ENCODE assay signal across 1 cellular context in the genomic region with DNA sequence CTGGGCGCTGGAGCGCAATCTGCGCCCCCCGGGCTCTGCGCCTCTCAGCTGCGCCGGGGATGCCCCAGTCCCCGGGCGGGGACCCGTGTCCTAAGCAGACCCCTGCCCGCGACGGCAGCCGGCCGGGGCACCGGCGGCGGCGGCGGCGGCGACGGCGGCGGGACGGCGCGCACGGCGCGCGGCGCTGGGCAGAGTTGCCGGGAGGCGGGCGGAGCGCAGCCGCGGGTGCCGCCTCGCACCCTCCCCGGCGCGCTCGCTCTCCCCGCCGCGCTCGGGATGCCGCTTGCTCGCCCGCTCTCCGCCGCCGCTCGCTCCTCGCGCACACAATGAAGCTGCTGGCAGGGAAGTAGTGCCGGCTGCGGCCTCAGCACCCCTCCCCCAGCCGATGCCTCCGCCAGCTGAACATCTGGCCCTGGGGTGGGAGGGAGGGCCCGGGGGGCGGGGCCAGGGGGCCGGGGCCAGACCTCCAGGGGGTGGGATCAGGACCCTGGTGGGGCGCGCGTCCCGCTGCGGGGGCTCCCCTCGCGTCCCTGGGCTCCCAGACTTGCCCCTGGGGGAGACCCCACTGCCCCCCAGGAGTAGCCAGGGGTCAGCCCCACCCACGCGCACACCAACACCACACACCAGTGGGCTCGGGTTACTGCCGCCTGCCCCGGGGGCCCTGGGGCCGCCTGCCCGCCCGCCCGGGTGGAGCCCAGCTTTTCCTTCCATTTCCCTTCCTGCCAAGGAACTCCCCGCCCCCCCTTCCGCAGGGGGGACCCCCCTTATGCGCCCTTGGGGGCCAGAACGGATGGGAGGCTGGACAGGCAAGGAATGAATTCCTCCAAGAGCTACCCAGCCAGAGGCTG.
A peak's percentile ranks its signal among the peaks of the same experiment; 100 is the strongest.
TF ChIP-seq lines count a peak whose summit lies in the region.

TSS of gene RCOR2 (minus strand) at position 328 of the 848 bp plus-strand sequence. CDS start 708 bp downstream, outside the sequence.

TF ChIP-seq in WTC11, 78 proteins besides CTCF, POLR2A, EP300 and RAD21 (continued from another document):
- TF ChIP-seq ZNF281 (CRISPR knock-in tag; IDR thresholded peaks at IDR 0.05) = no peak
- TF ChIP-seq FOXK1 (CRISPR knock-in tag; IDR thresholded peaks at IDR 0.05) = peak; percentile 54; the same call in 1 of the 2 replicates
- TF ChIP-seq, protein P1, sequence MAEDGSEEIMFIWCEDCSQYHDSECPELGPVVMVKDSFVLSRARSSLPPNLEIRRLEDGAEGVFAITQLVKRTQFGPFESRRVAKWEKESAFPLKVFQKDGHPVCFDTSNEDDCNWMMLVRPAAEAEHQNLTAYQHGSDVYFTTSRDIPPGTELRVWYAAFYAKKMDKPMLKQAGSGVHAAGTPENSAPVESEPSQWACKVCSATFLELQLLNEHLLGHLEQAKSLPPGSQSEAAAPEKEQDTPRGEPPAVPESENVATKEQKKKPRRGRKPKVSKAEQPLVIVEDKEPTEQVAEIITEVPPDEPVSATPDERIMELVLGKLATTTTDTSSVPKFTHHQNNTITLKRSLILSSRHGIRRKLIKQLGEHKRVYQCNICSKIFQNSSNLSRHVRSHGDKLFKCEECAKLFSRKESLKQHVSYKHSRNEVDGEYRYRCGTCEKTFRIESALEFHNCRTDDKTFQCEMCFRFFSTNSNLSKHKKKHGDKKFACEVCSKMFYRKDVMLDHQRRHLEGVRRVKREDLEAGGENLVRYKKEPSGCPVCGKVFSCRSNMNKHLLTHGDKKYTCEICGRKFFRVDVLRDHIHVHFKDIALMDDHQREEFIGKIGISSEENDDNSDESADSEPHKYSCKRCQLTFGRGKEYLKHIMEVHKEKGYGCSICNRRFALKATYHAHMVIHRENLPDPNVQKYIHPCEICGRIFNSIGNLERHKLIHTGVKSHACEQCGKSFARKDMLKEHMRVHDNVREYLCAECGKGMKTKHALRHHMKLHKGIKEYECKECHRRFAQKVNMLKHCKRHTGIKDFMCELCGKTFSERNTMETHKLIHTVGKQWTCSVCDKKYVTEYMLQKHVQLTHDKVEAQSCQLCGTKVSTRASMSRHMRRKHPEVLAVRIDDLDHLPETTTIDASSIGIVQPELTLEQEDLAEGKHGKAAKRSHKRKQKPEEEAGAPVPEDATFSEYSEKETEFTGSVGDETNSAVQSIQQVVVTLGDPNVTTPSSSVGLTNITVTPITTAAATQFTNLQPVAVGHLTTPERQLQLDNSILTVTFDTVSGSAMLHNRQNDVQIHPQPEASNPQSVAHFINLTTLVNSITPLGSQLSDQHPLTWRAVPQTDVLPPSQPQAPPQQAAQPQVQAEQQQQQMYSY (CRISPR knock-in tag; IDR thresholded peaks at IDR 0.05) = no peak
- no peak for TF ChIP-seq GABPB1 (CRISPR knock-in tag; IDR thresholded peaks at IDR 0.05)
- TF ChIP-seq CBFB (CRISPR knock-in tag; IDR thresholded peaks at IDR 0.05; ENCODE audit: low read depth) = peak; percentile 31; the same call in 1 of the 2 replicates
- no peak for TF ChIP-seq ELF4 (CRISPR knock-in tag; IDR thresholded peaks at IDR 0.05; ENCODE audit: low read depth)
- no peak for TF ChIP-seq NFE2L1 (CRISPR knock-in tag; IDR thresholded peaks at IDR 0.05)
- no peak for TF ChIP-seq ZNF317 (CRISPR knock-in tag; IDR thresholded peaks at IDR 0.05; ENCODE audit: borderline replicate concordance, low read depth)
- peak; percentile 77 for TF ChIP-seq SP1 (CRISPR knock-in tag; conservative IDR thresholded peaks at IDR 0.05)
- TF ChIP-seq E2F1 (CRISPR knock-in tag; IDR thresholded peaks at IDR 0.05) = no peak
- no peak for TF ChIP-seq NFYB (CRISPR knock-in tag; conservative IDR thresholded peaks at IDR 0.05; ENCODE audit: low read depth)
- no peak for TF ChIP-seq HMGXB4 (CRISPR knock-in tag; IDR thresholded peaks at IDR 0.05)
- TF ChIP-seq HMGA2 (CRISPR knock-in tag; IDR thresholded peaks at IDR 0.05) = no peak
- TF ChIP-seq ATF1 (CRISPR knock-in tag; IDR thresholded peaks at IDR 0.05) = no peak
- TF ChIP-seq USF2 (CRISPR knock-in tag; IDR thresholded peaks at IDR 0.05) = 0 out of 2 replicates have a peak, but pooled peaks have one; percentile 10
- TF ChIP-seq ESRRA (CRISPR knock-in tag; IDR thresholded peaks at IDR 0.05; ENCODE audit: borderline replicate concordance) = no peak
